ENCODE assay signal across 9 cellular contexts in the genomic region with DNA sequence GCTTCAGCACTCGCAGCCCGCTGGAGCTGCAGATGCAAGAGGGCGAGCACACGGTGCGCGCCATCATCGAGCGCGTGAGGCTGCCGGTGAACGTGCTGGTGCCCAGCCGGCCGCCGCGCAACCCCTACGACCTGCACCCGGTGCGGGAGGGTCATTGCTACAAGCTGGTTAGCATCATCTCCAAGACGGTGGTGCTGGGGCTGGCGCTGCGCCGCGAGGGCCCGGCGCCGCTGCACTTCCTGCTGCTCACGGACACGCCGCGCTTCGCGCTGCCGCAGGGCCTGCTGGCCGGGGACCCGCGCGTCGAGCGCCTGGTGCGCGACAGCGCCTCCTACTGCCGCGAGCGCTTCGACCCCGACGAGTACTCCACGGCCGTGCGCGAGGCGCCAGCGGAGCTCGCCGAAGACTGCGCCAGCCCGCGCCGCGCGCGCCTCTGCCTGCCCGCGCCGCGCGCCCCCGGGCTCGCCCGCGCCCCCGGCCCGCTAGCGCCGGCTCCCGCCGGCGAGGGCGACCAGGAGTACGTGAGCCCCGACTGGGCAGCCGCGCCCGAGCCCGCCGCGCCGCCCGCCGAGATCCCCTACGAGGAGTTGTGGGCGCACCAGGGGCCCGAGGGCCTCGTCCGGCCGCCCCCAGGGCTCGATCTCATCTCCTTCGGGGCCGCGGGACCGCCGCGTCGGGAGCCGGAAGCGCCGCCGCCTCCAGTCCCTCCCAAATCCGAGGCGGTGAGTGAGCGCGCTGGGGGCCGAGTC. TPM values are rescaled to one million over a fixed set of nuclear protein-coding genes. Genes with fewer than 3 reads are reported as not detected.
DNase-seq lines count a peak whose midpoint lies in the region; ATAC-seq lines count a peak whose summit lies in the region.
"Had no signal": no experiment of that assay in that cellular context is flagged by ENCODE, and none has a peak within 500 bp of the region (broad histone marks: within the 10 kb centered on the region; RNA-seq: fewer than 3 reads in every experiment).

No MANE protein-coding gene starts in this region.

- CTCF ChIA-PET in naive thymus-derived CD4-positive, alpha-beta T cell (lab: Charles Lee): interaction anchor here (1.0 to 1.5 kb wide), 4 partner anchors 15 to 193 kb away, joined by 3 to 5 read pairs (median 4); no protein-coding TSS in a partner anchor

- H3K36me3 Mint-ChIP-seq in naive thymus-derived CD4-positive, alpha-beta T cell: peaks cover 0 to 3% (median 0%) of the 10 kb centered on the region in 5 donors
- peaks cover 0 to 9% of the 10 kb centered on the region in 2 donors for H3K36me3 Mint-ChIP-seq in stimulated activated naive B cell treated with anti-CD40 and anti-IgM and Interleukin-4, amounts not matched to agents 10 μg/mL and 1 μg/mL and 100 μg/mL, for 72 hours

- H3K27ac ChIP-seq in esophagus (ENCODE audit: low read depth in 2 of 2, low read length in 1 of 2): peak overlapping the region; percentile 51 to 55
- H3K27ac ChIP-seq in naive thymus-derived CD4-positive, alpha-beta T cell (ENCODE audit: low read depth, low read length): peak overlapping the region; percentile 71
- H3K27ac ChIP-seq: VCaP had no signal

- POLR2A ChIA-PET in naive thymus-derived CD4-positive, alpha-beta T cell (lab: Charles Lee): interaction anchor here (0.8 to 2.3 kb wide), 15 partner anchors 9 to 512 kb away, joined by 3 to 13 read pairs (median 4); a partner anchor contains a TSS

- peak overlapping the region in 7 of 9 donors; percentile 25 to 90 (median 67) for H3K27ac Mint-ChIP-seq in naive thymus-derived CD4-positive, alpha-beta T cell
- H3K27ac Mint-ChIP-seq in stimulated activated naive B cell treated with anti-CD40 and anti-IgM and Interleukin-4, amounts not matched to agents 10 μg/mL and 1 μg/mL and 100 μg/mL, for 72 hours: peak overlapping the region; percentile 31

- DNase-seq in DMS53 (lab: John Stamatoyannopoulos, UW): peak; percentile 91
- DNase-seq in MV-4-11 (lab: John Stamatoyannopoulos, UW): peak; percentile 80
- peak; percentile 57 for DNase-seq in activated CD8-positive, alpha-beta memory T cell treated with anti-CD3 and anti-CD28 coated beads, Interleukin-2, amount 50 U/mL, for 1 hour (ENCODE audit: extremely low read depth)
- DNase-seq in naive thymus-derived CD4-positive, alpha-beta T cell: peak; percentile 82 to 91 (median 88)
- peak; percentile 73 for DNase-seq in stimulated activated naive B cell treated with anti-CD40 and anti-IgM and Interleukin-4, amounts not matched to agents 10 μg/mL and 1 μg/mL and 100 μg/mL, for 72 hours
- DNase-seq in NCI-H1694 (lab: John Stamatoyannopoulos, UW): no peak

- peaks cover 11 to 23% (median 15%) of the 10 kb centered on the region in 5 donors for H3K27me3 Mint-ChIP-seq in naive thymus-derived CD4-positive, alpha-beta T cell
- peaks cover 28 to 31% of the 10 kb centered on the region in 2 donors for H3K27me3 Mint-ChIP-seq in stimulated activated naive B cell treated with anti-CD40 and anti-IgM and Interleukin-4, amounts not matched to agents 10 μg/mL and 1 μg/mL and 100 μg/mL, for 72 hours

- peaks cover 0 to 3% (median 0%) of the 10 kb centered on the region in 11 donors for H3K9me3 Mint-ChIP-seq in naive thymus-derived CD4-positive, alpha-beta T cell
- H3K9me3 Mint-ChIP-seq in stimulated activated naive B cell treated with anti-CD40 and anti-IgM and Interleukin-4, amounts not matched to agents 10 μg/mL and 1 μg/mL and 100 μg/mL, for 72 hours: no peaks in the 10 kb centered on the region

- intact Hi-C loops in naive thymus-derived CD4-positive, alpha-beta T cell (cut with micrococcal nuclease): loop anchor here (1.0 to 10.0 kb wide), 12 partner anchors 12 to 580 kb away; a partner anchor contains a TSS

- H3K9me3 ChIP-seq in esophagus (ENCODE audit: control insufficient read depth in 2 of 2, insufficient read depth in 1 of 2, low read depth in 1 of 2, low read length in 1 of 2): no peaks in the 10 kb centered on the region
- no peaks in the 10 kb centered on the region for H3K9me3 ChIP-seq in naive thymus-derived CD4-positive, alpha-beta T cell (ENCODE audit: control insufficient read depth in 2 of 3, low read length in 3 of 3)

- peaks cover 6 to 30% (median 23%) of the 10 kb centered on the region in 7 donors for H3K4me1 Mint-ChIP-seq in naive thymus-derived CD4-positive, alpha-beta T cell
- peaks cover 11 to 22% of the 10 kb centered on the region in 2 donors for H3K4me1 Mint-ChIP-seq in stimulated activated naive B cell treated with anti-CD40 and anti-IgM and Interleukin-4, amounts not matched to agents 10 μg/mL and 1 μg/mL and 100 μg/mL, for 72 hours

- peak overlapping the region; percentile 46 to 48 for H3K4me3 ChIP-seq in esophagus (ENCODE audit: low read depth in 1 of 2, low read length in 2 of 2)
- peak overlapping the region; percentile 68 for H3K4me3 ChIP-seq in naive thymus-derived CD4-positive, alpha-beta T cell (ENCODE audit: low read length)

- ATAC-seq in GM21619 (IDR thresholded peaks at IDR 0.05; ENCODE audit: unreplicated experiment): peak; percentile 83
- ATAC-seq in naive thymus-derived CD4-positive, alpha-beta T cell: peak; percentile 98
- ATAC-seq in stimulated activated naive B cell treated with anti-CD40 and anti-IgM and Interleukin-4, amounts not matched to agents 10 μg/mL and 1 μg/mL and 100 μg/mL, for 72 hours (replicated peaks): peak; percentile 96 to 97

- 8 to 9% methylated on average over 70 to 114 of the region's 114 CpGs for WGBS in esophagus, 2 donors

- no peaks in the 10 kb centered on the region for H3K27me3 ChIP-seq in esophagus (ENCODE audit: control insufficient read depth in 1 of 2, insufficient read depth in 2 of 2, low read length in 2 of 2)
- H3K27me3 ChIP-seq in naive thymus-derived CD4-positive, alpha-beta T cell (ENCODE audit: control insufficient read depth in 2 of 2, insufficient read depth in 2 of 2, low read length in 2 of 2): no peaks in the 10 kb centered on the region

- peaks cover 3 to 5% of the 10 kb centered on the region in 2 donors for H3K4me1 ChIP-seq in esophagus (ENCODE audit: control insufficient read depth in 2 of 2, insufficient read depth in 2 of 2, low read length in 1 of 2)
- H3K4me1 ChIP-seq in naive thymus-derived CD4-positive, alpha-beta T cell (ENCODE audit: control insufficient read depth in 2 of 2, insufficient read depth in 2 of 2, low read length in 2 of 2): peaks cover 5 to 8% of the 10 kb centered on the region in 2 donors

- H3K36me3 ChIP-seq in esophagus (ENCODE audit: control insufficient read depth in 2 of 2, insufficient read depth in 2 of 2, low read length in 1 of 2): no peaks in the 10 kb centered on the region
- H3K36me3 ChIP-seq in naive thymus-derived CD4-positive, alpha-beta T cell (ENCODE audit: control insufficient read depth in 2 of 3, insufficient read depth in 3 of 3, low read length in 3 of 3): peaks cover 0 to 6% (median 0%) of the 10 kb centered on the region in 3 experiments

- peak overlapping the region; percentile 79 to 91 (median 85) for H3K4me3 Mint-ChIP-seq in naive thymus-derived CD4-positive, alpha-beta T cell
- H3K4me3 Mint-ChIP-seq in stimulated activated naive B cell treated with anti-CD40 and anti-IgM and Interleukin-4, amounts not matched to agents 10 μg/mL and 1 μg/mL and 100 μg/mL, for 72 hours: peak overlapping the region; percentile 69 to 79

RNA-seq across cellular contexts. Expression of a gene that starts 11.8 kb away (rescaled TPM):
- under 1 TPM; 0.35 to 0.64 TPM for polyA plus RNA-seq in esophagus
- total RNA-seq in naive thymus-derived CD4-positive, alpha-beta T cell: 1 to 10 TPM; 4.5 to 8.4 (median 4.9) TPM
- 1 to 10 TPM; 2.4 to 2.6 TPM for polyA plus RNA-seq in naive thymus-derived CD4-positive, alpha-beta T cell

RNA-seq across cellular contexts. Expression of a gene that starts 59.7 kb away (rescaled TPM):
- polyA plus RNA-seq in esophagus: 10 to 100 TPM; 26.4 to 77.1 TPM
- 100 to 1,000 TPM in 3 of 5 experiments, 10 to 100 TPM in 2; 83.8 to 111 (median 102) TPM for total RNA-seq in naive thymus-derived CD4-positive, alpha-beta T cell
- polyA plus RNA-seq in naive thymus-derived CD4-positive, alpha-beta T cell: 100 to 1,000 TPM; 116 to 150 TPM
